ENCODE assay signal across 20 cellular contexts in genomic region chr1:241555526-241555925, GRCh38. TPM values are rescaled to one million over a fixed set of nuclear protein-coding genes. Genes with fewer than 3 reads are reported as not detected.
A peak's percentile ranks its signal among the peaks of the same experiment; 100 is the strongest.
DNase-seq lines count a peak whose midpoint lies in the region; ATAC-seq, FAIRE-seq and TF ChIP-seq lines count a peak whose summit lies in the region.
"Had no signal": no experiment of that assay in that cellular context is flagged by ENCODE, and none has a peak within 500 bp of the region (broad histone marks: within the 10 kb centered on the region; RNA-seq: fewer than 3 reads in every experiment).

No MANE protein-coding gene starts in this region.

- H4K91ac ChIP-seq in mesenchymal stem cell (ENCODE audit: low read length) = no peak overlapping the region

- H4K20me1 ChIP-seq in PC-3 (ENCODE audit: low read length) = no peaks in the 10 kb centered on the region
- H4K20me1 ChIP-seq in K562 (replicated peaks; ENCODE audit: control insufficient read depth, insufficient read depth, low read length) = no peaks in the 10 kb centered on the region
- H4K20me1 ChIP-seq: BLaER1 had no signal

- intact Hi-C loops in A673 (cut with micrococcal nuclease; ENCODE audit: unreplicated experiment) (no loop called here), PC-3 (cut with micrococcal nuclease) (no loop called here), K562 (cut with micrococcal nuclease) (no loop called here)

- H3K9me2 ChIP-seq in PC-3 (replicated peaks; ENCODE audit: low read length) = no peaks in the 10 kb centered on the region

- TF ChIP-seq CTCF in A673 (conservative IDR thresholded peaks at IDR 0.05; ENCODE audit: low read depth, low read length) (no peak), PC-3 (conservative IDR thresholded peaks at IDR 0.05; ENCODE audit: low read depth, low read length) (no peak), K562 (IDR thresholded peaks at IDR 0.05 in 2 of 3, conservative IDR thresholded peaks at IDR 0.05 in 1 of 3; ENCODE audit: insufficient read depth in 2 of 3, low read depth in 1 of 3, low read length in 3 of 3) (no peak)

- H3K27ac ChIP-seq in A673 (ENCODE audit: low read depth, low read length, poor library complexity, severe bottlenecking) (peak overlapping the region; percentile 77), PC-3 (ENCODE audit: low read length) (no peak overlapping the region), K562 (ENCODE audit: extremely low read depth, low read depth, low read length) (no peak overlapping the region), mesenchymal stem cell (ENCODE audit: low read length, poor library complexity, severe bottlenecking) (no peak overlapping the region)
- H3K27ac ChIP-seq: 22Rv1, A549, BLaER1 had no signal

- no peak overlapping the region for H3K4ac ChIP-seq in mesenchymal stem cell (ENCODE audit: low read depth in 1 of 2, low read length in 2 of 2)

- H3K36me3 ChIP-seq in A673 (ENCODE audit: insufficient read depth, low read length, poor library complexity, severe bottlenecking) = no peaks in the 10 kb centered on the region
- no peaks in the 10 kb centered on the region for H3K36me3 ChIP-seq in PC-3 (ENCODE audit: low read depth, low read length)
- H3K36me3 ChIP-seq in K562 (ENCODE audit: control insufficient read depth, insufficient read depth, low read length) = no peaks in the 10 kb centered on the region
- H3K36me3 ChIP-seq in mesenchymal stem cell (ENCODE audit: control insufficient read depth in 1 of 2, insufficient read depth in 2 of 2, low read depth in 1 of 2, low read length in 2 of 2) = no peaks in the 10 kb centered on the region

- CTCF ChIA-PET in A673 (lab: Charles Lee) = no interaction called here
- CTCF ChIA-PET in PC-3 (lab: Charles Lee) = no interaction called here
- CTCF ChIA-PET in K562 (lab: Yijun Ruan, JAX; ENCODE audit: low intra/inter-chr PET ratio) = no interaction called here

- no peak for FAIRE-seq in K562 (lab: Jason Lieb, UNC)
- FAIRE-seq: A549, HepG2 had no signal

- H2AFZ ChIP-seq in PC-3 (ENCODE audit: low read length) (no peak overlapping the region), K562 (ENCODE audit: low read depth, low read length) (no peak overlapping the region), mesenchymal stem cell (ENCODE audit: low read depth, low read length) (no peak overlapping the region)

- POLR2A ChIA-PET in A673 (lab: Charles Lee; ENCODE audit: low non-redundant PET) = no interaction called here
- POLR2A ChIA-PET in PC-3 (lab: Charles Lee; ENCODE audit: unreplicated experiment) = interaction anchor here (0.6 kb wide), 1 partner anchor 457 kb away, joined by 20 read pairs; no protein-coding TSS in a partner anchor
- POLR2A ChIA-PET in K562 (lab: Yijun Ruan, JAX) = interaction anchor here (0.6 to 1.3 kb wide), 3 partner anchors 10 to 405 kb away, joined by 3 to 5 read pairs (median 3); no protein-coding TSS in a partner anchor

- peak; percentile 66 for ATAC-seq in PC-3
- no peak for ATAC-seq in K562
- ATAC-seq in HG03108 (IDR thresholded peaks at IDR 0.05; ENCODE audit: unreplicated experiment) = no peak
- no peak for ATAC-seq in HG03354 (IDR thresholded peaks at IDR 0.05; ENCODE audit: poor library complexity, severe bottlenecking, unreplicated experiment)
- no peak for ATAC-seq in HG02938 (IDR thresholded peaks at IDR 0.05; ENCODE audit: unreplicated experiment)
- ATAC-seq: A549, HCT116, HepG2 had no signal

- H2BK120ac ChIP-seq in mesenchymal stem cell (ENCODE audit: low read depth, low read length) = no peak overlapping the region

- no peaks in the 10 kb centered on the region for H3K79me2 ChIP-seq in PC-3 (ENCODE audit: low read length)
- no peaks in the 10 kb centered on the region for H3K79me2 ChIP-seq in K562 (ENCODE audit: control insufficient read depth, insufficient read depth, low read length)

- H3F3A ChIP-seq in PC-3 (ENCODE audit: low read length, unreplicated experiment) = no peaks in the 10 kb centered on the region

- H3K4me1 ChIP-seq in A673 (ENCODE audit: insufficient read depth, low read length, poor library complexity, severe bottlenecking) (peaks cover 49% of the 10 kb centered on the region), PC-3 (ENCODE audit: insufficient read depth, low read length) (peaks cover 10% of the 10 kb centered on the region; the same call in 1 of the 2 replicates), K562 (replicated peaks in 1 of 2; ENCODE audit: control insufficient read depth in 2 of 2, insufficient read depth in 2 of 2, low read length in 2 of 2) (peaks cover 0 to 9% of the 10 kb centered on the region in 2 experiments; a peak in 2 of 5 replicates), mesenchymal stem cell (ENCODE audit: control insufficient read depth, insufficient read depth, low read depth, low read length) (peaks cover 1% of the 10 kb centered on the region)

- H3K9me1 ChIP-seq in K562 (ENCODE audit: control insufficient read depth, insufficient read depth, low read length) = no peaks in the 10 kb centered on the region

- no peak for DNase-seq in A673 (ENCODE audit: low spot score)
- peak; percentile 29 for DNase-seq in PC-3
- DNase-seq in K562 (ENCODE audit: extremely low read depth in 1 of 4, low spot score in 3 of 4) = no peak
- DNase-seq in mesenchymal stem cell = no peak
- no peak for DNase-seq in NAMALWA (ENCODE audit: low spot score)
- DNase-seq: Calu3; CD4-positive, alpha-beta memory T cell; DMS79 treated with DMSO at 0.1 percent for 48 hours; GF-D8; GOT3; H7; HFFc6 had no signal

- H3K27me3 ChIP-seq in A673 (replicated peaks; ENCODE audit: insufficient read depth, low read depth, low read length, poor library complexity) = no peaks in the 10 kb centered on the region
- no peaks in the 10 kb centered on the region for H3K27me3 ChIP-seq in PC-3 (ENCODE audit: low read length)
- peaks cover 6 to 9% of the 10 kb centered on the region in 2 experiments; a peak in 2 of 5 replicates for H3K27me3 ChIP-seq in K562 (ENCODE audit: control insufficient read depth in 2 of 2, insufficient read depth in 2 of 2, low read length in 2 of 2)
- no peaks in the 10 kb centered on the region for H3K27me3 ChIP-seq in mesenchymal stem cell (ENCODE audit: control insufficient read depth in 1 of 2, insufficient read depth in 1 of 2, low read length in 2 of 2)
- H3K27me3 ChIP-seq: BLaER1 had no signal

- no peaks in the 10 kb centered on the region for H3K9me3 ChIP-seq in A673 (ENCODE audit: low read depth, low read length, poor library complexity, severe bottlenecking)
- H3K9me3 ChIP-seq in PC-3 (ENCODE audit: low read length) = no peaks in the 10 kb centered on the region
- H3K9me3 ChIP-seq in K562 (replicated peaks; ENCODE audit: control insufficient read depth, insufficient read depth, low read depth, low read length) = no peaks in the 10 kb centered on the region
- no peaks in the 10 kb centered on the region for H3K9me3 ChIP-seq in mesenchymal stem cell (ENCODE audit: control insufficient read depth, low read length)
- H3K9me3 ChIP-seq: A549, BLaER1 had no signal

- H2BK5ac ChIP-seq in mesenchymal stem cell (ENCODE audit: low read depth, low read length, poor library complexity, severe bottlenecking) = no peak overlapping the region

- no peak overlapping the region for H3K23ac ChIP-seq in mesenchymal stem cell (ENCODE audit: low read length in 2 of 2)

- BruUV-seq in A673 (replicated peaks; lab: Mats Ljungman, UMichigan) (no TSS peak), PC-3 (replicated peaks; lab: Mats Ljungman, UMichigan) (no TSS peak), K562 (replicated peaks; lab: Mats Ljungman, UMichigan) (no TSS peak)

- H3K9ac ChIP-seq in PC-3 (ENCODE audit: low read length) = no peak overlapping the region
- no peak overlapping the region for H3K9ac ChIP-seq in K562 (ENCODE audit: insufficient read depth in 1 of 2, low read depth in 2 of 2, low read length in 2 of 2)
- H3K9ac ChIP-seq in mesenchymal stem cell (ENCODE audit: low read length) = no peak overlapping the region
- H3K9ac ChIP-seq: BLaER1 had no signal

- H2AK5ac ChIP-seq in mesenchymal stem cell (ENCODE audit: low read length, severe bottlenecking) = peak overlapping the region; percentile 13

- H3K4me3 ChIP-seq in A673 (ENCODE audit: low read depth, low read length, poor library complexity, severe bottlenecking) (no peak overlapping the region), PC-3 (ENCODE audit: low read length) (no peak overlapping the region), K562 (no peak overlapping the region), mesenchymal stem cell (ENCODE audit: insufficient read depth in 1 of 2, low read depth in 1 of 2, low read length in 2 of 2) (no peak overlapping the region)
- H3K4me3 ChIP-seq: A549, BLaER1 had no signal

- in situ Hi-C loops in K562 (cut with MboI) = no loop called here

- no peak for TF ChIP-seq EP300 in K562 (IDR thresholded peaks at IDR 0.05; ENCODE audit: low read length)

- H3K14ac ChIP-seq in mesenchymal stem cell (ENCODE audit: low read length in 2 of 2) = no peak overlapping the region

- H2BK15ac ChIP-seq in mesenchymal stem cell (ENCODE audit: low read depth, poor library complexity, severe bottlenecking) = no peak overlapping the region

- H2BK12ac ChIP-seq in mesenchymal stem cell (ENCODE audit: low read length in 2 of 2) = no peak overlapping the region

- no peak for TF ChIP-seq POLR2A in K562 (conservative IDR thresholded peaks at IDR 0.05)

- H4K8ac ChIP-seq in mesenchymal stem cell (ENCODE audit: low read length) = no peak overlapping the region

- WGBS in K562 (ENCODE audit: insufficient coverage, low coverage, missing lambda C conversion rate) = 12% methylated on average over 3 of the region's 3 CpGs
- 91% methylated on average over 3 of the region's 3 CpGs for WGBS in mesenchymal stem cell

- no peaks in the 10 kb centered on the region for H3K79me1 ChIP-seq in mesenchymal stem cell (replicated peaks; ENCODE audit: low read length, poor library complexity, severe bottlenecking)

- H3K4me2 ChIP-seq in PC-3 (ENCODE audit: low read length) = no peak overlapping the region
- H3K4me2 ChIP-seq in K562 (ENCODE audit: insufficient read depth, low read length) = no peak overlapping the region
- no peak overlapping the region for H3K4me2 ChIP-seq in mesenchymal stem cell (ENCODE audit: low read length, poor library complexity, severe bottlenecking)
- H3K4me2 ChIP-seq: A549, BLaER1 had no signal

- no peak overlapping the region for H3K18ac ChIP-seq in mesenchymal stem cell (ENCODE audit: low read depth in 1 of 2, low read length in 2 of 2)

- TF ChIP-seq RAD21 in K562 (CRISPR knock-in tag; conservative IDR thresholded peaks at IDR 0.05 in 1 of 2, IDR thresholded peaks at IDR 0.05 in 1 of 2) = no peak

RNA-seq across cellular contexts. Expression of gene KMO, which starts 23.3 kb away (rescaled TPM):
- total RNA-seq in A673 (2021) (11.8 and 12.7 TPM in 2 replicates), PC-3 (2014; rRNA removed) (0.29 and 1.2 TPM in 2 replicates), K562 (2014; rRNA removed) (not detected in 2 replicates), K562 (2014; rRNA removed; fragmentation: Illumina TruSeq; extraction: Trizol) (not detected in 2 replicates), K562 (2015; rRNA removed; fragmentation: Illumina TruSeq; extraction: Trizol) (0.11 and 0.19 TPM in 2 replicates), K562 (2021) (not detected in 2 replicates)
- total RNA-seq in K562 (2011; cell fraction: chromatin; rRNA removed; ENCODE audit: low replicate concordance) = not detected in 2 replicates
- not detected in 2 replicates for total RNA-seq in K562 (2011; cell fraction: nucleolus; rRNA removed)
- 0.53 TPM in 1 of 2 replicates, not detected in the other for total RNA-seq in K562 (2011; cell fraction: nucleoplasm; rRNA removed)
- polyA plus RNA-seq in K562 (2011; rRNA removed) (0.01 and 0.03 TPM in 2 replicates), K562 (2014; fragmentation: Illumina TruSeq; extraction: Trizol) (not detected in 2 replicates), K562 (2014; fragmentation: Nextera tagmentation; extraction: Ambion mirVana) (under 1 TPM in 1 of 2 experiments, not detected in 1; 0.01 TPM), K562 (2014; rRNA removed) (0.04 TPM in 1 of 2 replicates, not detected in the other)
- not detected in 2 replicates for polyA plus RNA-seq in K562 (2011; cell fraction: cytosol; rRNA removed)
- polyA plus RNA-seq in K562 (2011; cell fraction: nucleus; rRNA removed) = 0.03 TPM in 1 of 2 replicates, not detected in the other
- 0.06 and 0.12 TPM in 2 replicates for polyA plus RNA-seq in K562 (2012)
- polyA minus RNA-seq in K562 (2011; rRNA and poly(A)+ RNA removed) = not detected in 2 replicates
- polyA minus RNA-seq in K562 (2011; cell fraction: cytosol; rRNA and poly(A)+ RNA removed) = not detected in 2 replicates
- 0.11 TPM in 1 of 2 replicates, not detected in the other for polyA minus RNA-seq in K562 (2011; cell fraction: nucleus; rRNA and poly(A)+ RNA removed)
- 0.18 TPM for polyA plus RNA-seq in mesenchymal stem cell (2013, experiment 1 of 2)
- 0.10 TPM for polyA plus RNA-seq in mesenchymal stem cell (2013, experiment 2 of 2)
- total RNA-seq: HepG2, HFFc6 had no signal

RNA-seq across cellular contexts. Expression of gene FH, which starts 36.0 kb away (rescaled TPM):
- total RNA-seq in A673 (2021) (73.6 and 75.4 TPM in 2 replicates), PC-3 (2014; rRNA removed) (161 and 201 TPM in 2 replicates), K562 (2014; rRNA removed) (130 and 160 TPM in 2 replicates), K562 (2014; rRNA removed; fragmentation: Illumina TruSeq; extraction: Trizol) (240 and 270 TPM in 2 replicates), K562 (2015; rRNA removed; fragmentation: Illumina TruSeq; extraction: Trizol) (214 and 215 TPM in 2 replicates), K562 (2021) (208 and 211 TPM in 2 replicates)
- 50.4 and 162 TPM in 2 replicates for total RNA-seq in K562 (2011; cell fraction: chromatin; rRNA removed; ENCODE audit: low replicate concordance)
- 40.0 and 44.2 TPM in 2 replicates for total RNA-seq in K562 (2011; cell fraction: nucleolus; rRNA removed)
- total RNA-seq in K562 (2011; cell fraction: nucleoplasm; rRNA removed) = 59.3 and 65.7 TPM in 2 replicates
- polyA plus RNA-seq in K562 (2011; rRNA removed) (184 and 233 TPM in 2 replicates), K562 (2014; fragmentation: Illumina TruSeq; extraction: Trizol) (187 and 196 TPM in 2 replicates), K562 (2014; fragmentation: Nextera tagmentation; extraction: Ambion mirVana) (100 to 1,000 TPM; 117 to 163 TPM), K562 (2014; rRNA removed) (224 and 237 TPM in 2 replicates)
- polyA plus RNA-seq in K562 (2011; cell fraction: cytosol; rRNA removed) = 87.3 and 123 TPM in 2 replicates
- 59.9 and 94.3 TPM in 2 replicates for polyA plus RNA-seq in K562 (2011; cell fraction: nucleus; rRNA removed)
- 169 and 211 TPM in 2 replicates for polyA plus RNA-seq in K562 (2012)
- polyA minus RNA-seq in K562 (2011; rRNA and poly(A)+ RNA removed) = 394 and 403 TPM in 2 replicates
- 91.0 and 111 TPM in 2 replicates for polyA minus RNA-seq in K562 (2011; cell fraction: cytosol; rRNA and poly(A)+ RNA removed)
- polyA minus RNA-seq in K562 (2011; cell fraction: nucleus; rRNA and poly(A)+ RNA removed) = 64.4 and 99.4 TPM in 2 replicates
- polyA plus RNA-seq in mesenchymal stem cell (2013, experiment 1 of 2) = 40.5 TPM
- polyA plus RNA-seq in mesenchymal stem cell (2013, experiment 2 of 2) = 41.6 TPM
